ENCODE assay signal across 8 cellular contexts in genomic region chr19:3970313-3970807, GRCh38. TPM values are rescaled to one million over a fixed set of nuclear protein-coding genes. Genes with fewer than 3 reads are reported as not detected.
DNase-seq lines count a peak whose midpoint lies in the region; ATAC-seq and TF ChIP-seq lines count a peak whose summit lies in the region.

No MANE protein-coding gene starts in this region.

- DNase-seq in T-cell (no peak), fibroblast of villous mesenchyme (ENCODE audit: low read depth) (no peak), gastrocnemius medialis (no peak), HCEC 1CT (no peak)

- in situ Hi-C loops in gastrocnemius medialis (cut with MboI; ENCODE audit: low sequenced_read_pairs in 4 of 4): no loop called here

- H3K9me3 ChIP-seq in gastrocnemius medialis: no peaks in the 10 kb centered on the region

- peak overlapping the region; percentile 82 to 88 (median 87) for H3K4me3 Mint-ChIP-seq in T-cell

- no peaks in the 10 kb centered on the region for H3K27me3 ChIP-seq in gastrocnemius medialis

- peak overlapping the region; percentile 97 to 100 (median 98) for H3K27ac ChIP-seq in gastrocnemius medialis

- H3K27ac Mint-ChIP-seq in T-cell: peak overlapping the region; percentile 78 to 84

- H3K4me1 Mint-ChIP-seq in T-cell: peaks cover 19 to 34% (median 30%) of the 10 kb centered on the region in 3 donors

- peaks cover 0 to 23% of the 10 kb centered on the region in 2 donors for H3K36me3 ChIP-seq in gastrocnemius medialis

- ATAC-seq in T-cell (replicated peaks in 1 of 4) (peak in 3 of 4 experiments; percentile 9 to 13 (median 13)), gastrocnemius medialis (peak; percentile 0 to 7), HG03280 (IDR thresholded peaks at IDR 0.05; ENCODE audit: unreplicated experiment) (no peak), GM19351 (IDR thresholded peaks at IDR 0.05; ENCODE audit: unreplicated experiment) (no peak), GM21447 (IDR thresholded peaks at IDR 0.05; ENCODE audit: unreplicated experiment) (no peak)

- peaks cover 6% of the 10 kb centered on the region for H3K36me3 Mint-ChIP-seq in T-cell

- CTCF ChIA-PET in T-cell (lab: Charles Lee): interaction anchor here in 1 of 2 donors (0.8 to 1.1 kb wide), 3 partner anchors 15 to 19 kb away, joined by 3 to 7 read pairs (median 3); partner anchors contain the start of gene EEF2

- TF ChIP-seq CTCF in GM12875 (IDR thresholded peaks at IDR 0.05; ENCODE audit: borderline replicate concordance, insufficient read depth, low read depth, low read length) (no peak), fibroblast of villous mesenchyme (IDR thresholded peaks at IDR 0.05; ENCODE audit: insufficient read depth, low read depth, low read length) (no peak), gastrocnemius medialis (IDR thresholded peaks at IDR 0.05 in 4 of 5, conservative IDR thresholded peaks at IDR 0.05 in 1 of 5) (no peak)

- H3K4me3 ChIP-seq in GM12875 (ENCODE audit: low read depth, low read length) (peak overlapping the region; percentile 92), fibroblast of villous mesenchyme (ENCODE audit: low read depth, low read length) (peak overlapping the region; percentile 99), gastrocnemius medialis (peak overlapping the region; percentile 79 to 98 (median 90))

- no peak for TF ChIP-seq POLR2A in gastrocnemius medialis (IDR thresholded peaks at IDR 0.05)

- no peaks in the 10 kb centered on the region for H3K27me3 Mint-ChIP-seq in T-cell

- intact Hi-C loops in gastrocnemius medialis (cut with DNase I; ENCODE audit: low total_unique reads): loop anchor here (10.0 kb wide), 1 partner anchor 1806 kb away; the partner anchor contains the start of gene DOT1L

- POLR2A ChIA-PET in T-cell (lab: Charles Lee): interaction anchor here (0.5 to 1.5 kb wide), 2 partner anchors 17 to 18 kb away, joined by 3 to 5 read pairs; no protein-coding TSS in a partner anchor

- peaks cover 42% of the 10 kb centered on the region in 2 donors for H3K4me1 ChIP-seq in gastrocnemius medialis

- H3K9me3 Mint-ChIP-seq in T-cell: no peaks in the 10 kb centered on the region

RNA-seq across cellular contexts. Expression of gene DAPK3, which starts 0.5 kb away (rescaled TPM):
- total RNA-seq in T-cell: 10 to 100 TPM; 30.3 to 51.2 (median 44.9) TPM
- 209 and 213 TPM in 2 replicates for total RNA-seq in fibroblast of villous mesenchyme
- total RNA-seq in gastrocnemius medialis: 100 to 1,000 TPM in 3 of 4 donors, 10 to 100 TPM in 1; 61.3 to 135 (median 115) TPM

RNA-seq across cellular contexts. Expression of gene EEF2, which starts 14.9 kb away (rescaled TPM):
- 1,000 to 10,000 TPM; 2,379 to 2,775 (median 2,439) TPM for total RNA-seq in T-cell
- total RNA-seq in fibroblast of villous mesenchyme: 1,931 and 1,932 TPM in 2 replicates
- 1,000 to 10,000 TPM; 1,701 to 2,714 (median 2,440) TPM for total RNA-seq in gastrocnemius medialis

RNA-seq across cellular contexts. Expression of gene PIAS4, which starts 37.2 kb away (rescaled TPM):
- total RNA-seq in T-cell: 10 to 100 TPM; 21.8 to 42.6 (median 31.4) TPM
- total RNA-seq in fibroblast of villous mesenchyme: 17.3 and 26.7 TPM in 2 replicates
- total RNA-seq in gastrocnemius medialis: 10 to 100 TPM; 15.5 to 20.0 (median 17.5) TPM

RNA-seq across cellular contexts. Expression of gene NMRK2, which starts 37.5 kb away (rescaled TPM):
- total RNA-seq in T-cell (not detected), fibroblast of villous mesenchyme (not detected in 2 replicates), gastrocnemius medialis (100 to 1,000 TPM in 2 of 4 donors, 10 to 100 TPM in 2; 46.3 to 168 (median 106) TPM)

Comparison
In these comparisons a context has a peak if more than half of its experiments do, and no peak if none do; other contexts are left out.
1. ATAC-seq: peak in T-cell (3 of 4) and gastrocnemius medialis (2 of 2); none in HG03280 (single experiment), GM19351 (single experiment) and GM21447 (single experiment).
2. Peak in every context shown above with its lines, with median percentiles within 50 percentile points of each other: H3K4me3 ChIP-seq.